In the genomic region with DNA sequence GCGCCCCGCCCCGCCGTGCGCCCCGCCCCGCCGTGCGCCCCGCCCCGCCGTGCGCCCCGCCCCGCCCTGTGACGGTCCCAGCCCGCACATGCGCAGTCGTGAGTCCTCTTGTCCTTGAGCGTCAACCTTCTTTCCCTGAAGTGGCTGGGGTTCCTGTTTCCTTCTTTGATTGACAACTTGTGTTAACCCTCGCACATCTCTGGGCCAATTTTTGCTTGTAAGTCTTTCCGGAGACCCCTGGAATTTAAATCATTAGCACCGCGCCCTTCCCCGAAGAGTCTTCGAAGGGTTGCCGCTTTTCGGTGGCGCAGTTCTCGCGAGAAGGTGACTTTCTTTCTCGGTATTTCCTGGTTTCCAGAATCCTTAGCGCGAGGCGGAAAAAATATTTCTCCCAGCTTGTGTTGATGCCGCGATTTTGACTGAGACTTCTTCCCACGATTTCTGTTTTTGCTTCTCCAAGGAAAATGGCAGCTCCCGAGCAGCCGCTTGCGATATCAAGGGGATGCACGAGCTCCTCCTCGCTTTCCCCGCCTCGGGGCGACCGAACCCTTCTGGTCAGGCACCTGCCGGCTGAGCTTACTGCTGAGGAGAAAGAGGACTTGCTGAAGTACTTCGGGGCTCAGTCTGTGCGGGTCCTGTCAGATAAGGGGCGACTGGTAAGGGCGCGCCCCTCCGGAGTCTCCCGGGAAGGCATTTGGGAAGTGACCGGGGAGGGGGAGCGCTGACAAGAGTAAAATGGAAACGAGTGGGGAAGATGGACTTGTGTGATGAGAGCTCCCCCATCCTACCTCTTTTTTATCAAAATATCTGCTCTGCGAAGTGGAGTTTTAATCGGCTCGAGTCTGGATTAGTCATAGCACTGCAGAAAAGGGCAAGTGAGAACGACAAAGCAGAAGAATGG, we compare ENCODE assay signal across 8 cellular contexts. TPM values are rescaled to one million over a fixed set of nuclear protein-coding genes. Genes with fewer than 3 reads are reported as not detected.
DNase-seq lines count a peak whose midpoint lies in the region; ATAC-seq and TF ChIP-seq lines count a peak whose summit lies in the region.

A gene with protein sequence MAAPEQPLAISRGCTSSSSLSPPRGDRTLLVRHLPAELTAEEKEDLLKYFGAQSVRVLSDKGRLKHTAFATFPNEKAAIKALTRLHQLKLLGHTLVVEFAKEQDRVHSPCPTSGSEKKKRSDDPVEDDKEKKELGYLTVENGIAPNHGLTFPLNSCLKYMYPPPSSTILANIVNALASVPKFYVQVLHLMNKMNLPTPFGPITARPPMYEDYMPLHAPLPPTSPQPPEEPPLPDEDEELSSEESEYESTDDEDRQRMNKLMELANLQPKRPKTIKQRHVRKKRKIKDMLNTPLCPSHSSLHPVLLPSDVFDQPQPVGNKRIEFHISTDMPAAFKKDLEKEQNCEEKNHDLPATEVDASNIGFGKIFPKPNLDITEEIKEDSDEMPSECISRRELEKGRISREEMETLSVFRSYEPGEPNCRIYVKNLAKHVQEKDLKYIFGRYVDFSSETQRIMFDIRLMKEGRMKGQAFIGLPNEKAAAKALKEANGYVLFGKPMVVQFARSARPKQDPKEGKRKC (plus strand): TSS at position 93 of the 901 bp plus-strand sequence. CDS start 372 bp downstream, at position 465.

- H3K4me3 Mint-ChIP-seq in activated CD4-positive, alpha-beta T cell treated with anti-CD3 and anti-CD28 coated beads for 36 hours: peak within 1 kb of the TSS; percentile 94

- H3K36me3 Mint-ChIP-seq in activated CD4-positive, alpha-beta T cell treated with anti-CD3 and anti-CD28 coated beads for 36 hours (ENCODE audit: low read depth): peaks cover 17% of the 10 kb centered on the region

- peaks cover 48% of the 10 kb centered on the region for H3K4me1 Mint-ChIP-seq in activated CD4-positive, alpha-beta T cell treated with anti-CD3 and anti-CD28 coated beads for 36 hours

- intact Hi-C loops in activated CD4-positive, alpha-beta T cell treated with anti-CD3 and anti-CD28 coated beads for 36 hours (cut with DNase I, micrococcal nuclease): loop anchor here in 1 of 2 experiments (1.0 kb wide), 1 partner anchor 11 kb away; no protein-coding TSS in a partner anchor

- peak; percentile 65 for TF ChIP-seq POLR2A in GM19193 (IDR thresholded peaks at IDR 0.05; ENCODE audit: extremely low read depth, insufficient read depth, insufficient read length)

- CTCF ChIA-PET in activated CD4-positive, alpha-beta T cell treated with anti-CD3 and anti-CD28 coated beads for 36 hours (lab: Charles Lee): interaction anchor here (0.8 to 3.5 kb wide), 5 partner anchors 8 to 1115 kb away, joined by 3 to 17 read pairs (median 4); no protein-coding TSS in a partner anchor

- DNase-seq in AML-193 (lab: John Stamatoyannopoulos, UW) (peak; percentile 63 to 87), NCI-H510A treated with DMSO at 0.1 percent for 48 hours (lab: John Stamatoyannopoulos, UW) (peak; percentile 92), choroid plexus epithelial cell (ENCODE audit: low read depth) (peak; percentile 93), kidney tubule cell (ENCODE audit: low spot score) (peak; percentile 92)
- DNase-seq in activated CD4-positive, alpha-beta T cell treated with anti-CD3 and anti-CD28 coated beads for 36 hours: peak; percentile 92
- DNase-seq in stimulated activated CD4-positive, alpha-beta T cell treated with anti-CD3 and anti-CD28 coated beads, Interleukin-1b, Interleukin-23, amount 100 ng/mL, for 24 hours (ENCODE audit: low read depth in 4 of 4, low spot score in 1 of 4): peak; percentile 73 to 88 (median 80)

- POLR2A ChIA-PET in activated CD4-positive, alpha-beta T cell treated with anti-CD3 and anti-CD28 coated beads for 36 hours (lab: Charles Lee): interaction anchor here (0.6 kb wide), 1 partner anchor 674 kb away, joined by 3 read pairs; no protein-coding TSS in a partner anchor

- H3K27ac Mint-ChIP-seq in activated CD4-positive, alpha-beta T cell treated with anti-CD3 and anti-CD28 coated beads for 36 hours: peak within 1 kb of the TSS; percentile 99

- ATAC-seq in HG03439 (IDR thresholded peaks at IDR 0.05; ENCODE audit: unreplicated experiment): peak; percentile 75
- ATAC-seq in activated CD4-positive, alpha-beta T cell treated with anti-CD3 and anti-CD28 coated beads for 36 hours: peak; percentile 68

- peaks cover 5% of the 10 kb centered on the region for H3K27me3 Mint-ChIP-seq in activated CD4-positive, alpha-beta T cell treated with anti-CD3 and anti-CD28 coated beads for 36 hours

- peak within 1 kb of the TSS; percentile 83 for H3K4me3 ChIP-seq in choroid plexus epithelial cell (ENCODE audit: low read depth, low read length)

- TF ChIP-seq CTCF in choroid plexus epithelial cell (conservative IDR thresholded peaks at IDR 0.05; ENCODE audit: low read depth, low read length): peak; percentile 17

- H3K9me3 Mint-ChIP-seq in activated CD4-positive, alpha-beta T cell treated with anti-CD3 and anti-CD28 coated beads for 36 hours (ENCODE audit: low read depth): no peaks in the 10 kb centered on the region

RNA-seq across cellular contexts. Expression of the gene that starts here (rescaled TPM):
- total RNA-seq in activated CD4-positive, alpha-beta T cell treated with anti-CD3 and anti-CD28 coated beads for 36 hours: 10 to 100 TPM; 18.1 to 28.4 TPM

Comparison
In these comparisons a context has a peak if more than half of its experiments do, and no peak if none do; other contexts are left out.
1. Peak in every context shown above with its lines: DNase-seq, ATAC-seq and H3K4me3 ChIP-seq.